ENCODE assay signal across 1 cellular context in genomic region chr9:137175345-137175961, GRCh38.
TF ChIP-seq lines count a peak whose summit lies in the region.

No MANE protein-coding gene starts in this region.

TF ChIP-seq in GM23338, 12 proteins besides CTCF, POLR2A, EP300 and RAD21 (continued from another document):
- TF ChIP-seq, protein P1, sequence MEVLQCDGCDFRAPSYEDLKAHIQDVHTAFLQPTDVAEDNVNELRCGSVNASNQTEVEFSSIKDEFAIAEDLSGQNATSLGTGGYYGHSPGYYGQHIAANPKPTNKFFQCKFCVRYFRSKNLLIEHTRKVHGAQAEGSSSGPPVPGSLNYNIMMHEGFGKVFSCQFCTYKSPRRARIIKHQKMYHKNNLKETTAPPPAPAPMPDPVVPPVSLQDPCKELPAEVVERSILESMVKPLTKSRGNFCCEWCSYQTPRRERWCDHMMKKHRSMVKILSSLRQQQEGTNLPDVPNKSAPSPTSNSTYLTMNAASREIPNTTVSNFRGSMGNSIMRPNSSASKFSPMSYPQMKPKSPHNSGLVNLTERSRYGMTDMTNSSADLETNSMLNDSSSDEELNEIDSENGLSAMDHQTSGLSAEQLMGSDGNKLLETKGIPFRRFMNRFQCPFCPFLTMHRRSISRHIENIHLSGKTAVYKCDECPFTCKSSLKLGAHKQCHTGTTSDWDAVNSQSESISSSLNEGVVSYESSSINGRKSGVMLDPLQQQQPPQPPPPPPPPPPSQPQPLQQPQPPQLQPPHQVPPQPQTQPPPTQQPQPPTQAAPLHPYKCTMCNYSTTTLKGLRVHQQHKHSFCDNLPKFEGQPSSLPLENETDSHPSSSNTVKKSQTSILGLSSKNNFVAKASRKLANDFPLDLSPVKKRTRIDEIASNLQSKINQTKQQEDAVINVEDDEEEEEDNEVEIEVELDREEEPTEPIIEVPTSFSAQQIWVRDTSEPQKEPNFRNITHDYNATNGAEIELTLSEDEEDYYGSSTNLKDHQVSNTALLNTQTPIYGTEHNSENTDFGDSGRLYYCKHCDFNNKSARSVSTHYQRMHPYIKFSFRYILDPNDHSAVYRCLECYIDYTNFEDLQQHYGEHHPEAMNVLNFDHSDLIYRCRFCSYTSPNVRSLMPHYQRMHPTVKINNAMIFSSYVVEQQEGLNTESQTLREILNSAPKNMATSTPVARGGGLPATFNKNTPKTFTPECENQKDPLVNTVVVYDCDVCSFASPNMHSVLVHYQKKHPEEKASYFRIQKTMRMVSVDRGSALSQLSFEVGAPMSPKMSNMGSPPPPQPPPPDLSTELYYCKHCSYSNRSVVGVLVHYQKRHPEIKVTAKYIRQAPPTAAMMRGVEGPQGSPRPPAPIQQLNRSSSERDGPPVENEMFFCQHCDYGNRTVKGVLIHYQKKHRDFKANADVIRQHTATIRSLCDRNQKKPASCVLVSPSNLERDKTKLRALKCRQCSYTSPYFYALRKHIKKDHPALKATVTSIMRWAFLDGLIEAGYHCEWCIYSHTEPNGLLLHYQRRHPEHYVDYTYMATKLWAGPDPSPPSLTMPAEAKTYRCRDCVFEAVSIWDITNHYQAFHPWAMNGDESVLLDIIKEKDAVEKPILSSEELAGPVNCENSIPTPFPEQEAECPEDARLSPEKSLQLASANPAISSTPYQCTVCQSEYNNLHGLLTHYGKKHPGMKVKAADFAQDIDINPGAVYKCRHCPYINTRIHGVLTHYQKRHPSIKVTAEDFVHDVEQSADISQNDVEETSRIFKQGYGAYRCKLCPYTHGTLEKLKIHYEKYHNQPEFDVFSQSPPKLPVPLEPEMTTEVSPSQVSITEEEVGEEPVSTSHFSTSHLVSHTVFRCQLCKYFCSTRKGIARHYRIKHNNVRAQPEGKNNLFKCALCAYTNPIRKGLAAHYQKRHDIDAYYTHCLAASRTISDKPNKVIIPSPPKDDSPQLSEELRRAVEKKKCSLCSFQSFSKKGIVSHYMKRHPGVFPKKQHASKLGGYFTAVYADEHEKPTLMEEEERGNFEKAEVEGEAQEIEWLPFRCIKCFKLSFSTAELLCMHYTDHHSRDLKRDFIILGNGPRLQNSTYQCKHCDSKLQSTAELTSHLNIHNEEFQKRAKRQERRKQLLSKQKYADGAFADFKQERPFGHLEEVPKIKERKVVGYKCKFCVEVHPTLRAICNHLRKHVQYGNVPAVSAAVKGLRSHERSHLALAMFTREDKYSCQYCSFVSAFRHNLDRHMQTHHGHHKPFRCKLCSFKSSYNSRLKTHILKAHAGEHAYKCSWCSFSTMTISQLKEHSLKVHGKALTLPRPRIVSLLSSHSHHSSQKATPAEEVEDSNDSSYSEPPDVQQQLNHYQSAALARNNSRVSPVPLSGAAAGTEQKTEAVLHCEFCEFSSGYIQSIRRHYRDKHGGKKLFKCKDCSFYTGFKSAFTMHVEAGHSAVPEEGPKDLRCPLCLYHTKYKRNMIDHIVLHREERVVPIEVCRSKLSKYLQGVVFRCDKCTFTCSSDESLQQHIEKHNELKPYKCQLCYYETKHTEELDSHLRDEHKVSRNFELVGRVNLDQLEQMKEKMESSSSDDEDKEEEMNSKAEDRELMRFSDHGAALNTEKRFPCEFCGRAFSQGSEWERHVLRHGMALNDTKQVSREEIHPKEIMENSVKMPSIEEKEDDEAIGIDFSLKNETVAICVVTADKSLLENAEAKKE (CRISPR knock-in tag; IDR thresholded peaks at IDR 0.05): no peak
- TF ChIP-seq ZNF114 (CRISPR knock-in tag; IDR thresholded peaks at IDR 0.05) (no peak), EZH2phosphoT487 (IDR thresholded peaks at IDR 0.05; ENCODE audit: unreplicated experiment) (no peak), NANOG (IDR thresholded peaks at IDR 0.05; ENCODE audit: borderline replicate concordance) (no peak), ETS1 (IDR thresholded peaks at IDR 0.05) (no peak)
- TF ChIP-seq, protein P2, sequence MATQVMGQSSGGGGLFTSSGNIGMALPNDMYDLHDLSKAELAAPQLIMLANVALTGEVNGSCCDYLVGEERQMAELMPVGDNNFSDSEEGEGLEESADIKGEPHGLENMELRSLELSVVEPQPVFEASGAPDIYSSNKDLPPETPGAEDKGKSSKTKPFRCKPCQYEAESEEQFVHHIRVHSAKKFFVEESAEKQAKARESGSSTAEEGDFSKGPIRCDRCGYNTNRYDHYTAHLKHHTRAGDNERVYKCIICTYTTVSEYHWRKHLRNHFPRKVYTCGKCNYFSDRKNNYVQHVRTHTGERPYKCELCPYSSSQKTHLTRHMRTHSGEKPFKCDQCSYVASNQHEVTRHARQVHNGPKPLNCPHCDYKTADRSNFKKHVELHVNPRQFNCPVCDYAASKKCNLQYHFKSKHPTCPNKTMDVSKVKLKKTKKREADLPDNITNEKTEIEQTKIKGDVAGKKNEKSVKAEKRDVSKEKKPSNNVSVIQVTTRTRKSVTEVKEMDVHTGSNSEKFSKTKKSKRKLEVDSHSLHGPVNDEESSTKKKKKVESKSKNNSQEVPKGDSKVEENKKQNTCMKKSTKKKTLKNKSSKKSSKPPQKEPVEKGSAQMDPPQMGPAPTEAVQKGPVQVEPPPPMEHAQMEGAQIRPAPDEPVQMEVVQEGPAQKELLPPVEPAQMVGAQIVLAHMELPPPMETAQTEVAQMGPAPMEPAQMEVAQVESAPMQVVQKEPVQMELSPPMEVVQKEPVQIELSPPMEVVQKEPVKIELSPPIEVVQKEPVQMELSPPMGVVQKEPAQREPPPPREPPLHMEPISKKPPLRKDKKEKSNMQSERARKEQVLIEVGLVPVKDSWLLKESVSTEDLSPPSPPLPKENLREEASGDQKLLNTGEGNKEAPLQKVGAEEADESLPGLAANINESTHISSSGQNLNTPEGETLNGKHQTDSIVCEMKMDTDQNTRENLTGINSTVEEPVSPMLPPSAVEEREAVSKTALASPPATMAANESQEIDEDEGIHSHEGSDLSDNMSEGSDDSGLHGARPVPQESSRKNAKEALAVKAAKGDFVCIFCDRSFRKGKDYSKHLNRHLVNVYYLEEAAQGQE (IDR thresholded peaks at IDR 0.05; ENCODE audit: unreplicated experiment): no peak
TF ChIP-seq in GM23338: peak in this region for 0.
